17 cellular contexts compared by ENCODE assay signal in genomic region chr19:35299523-35300339, GRCh38.
DNase-seq lines count a peak whose midpoint lies in the region; ATAC-seq and TF ChIP-seq lines count a peak whose summit lies in the region.
"Had no signal": no experiment of that assay in that cellular context is flagged by ENCODE, and none has a peak within 500 bp of the region (broad histone marks: within the 10 kb centered on the region; RNA-seq: fewer than 3 reads in every experiment).

No MANE protein-coding gene starts in this region.

- peak; percentile 43 for DNase-seq in NCI-H82 (lab: John Stamatoyannopoulos, UW)
- no peak for DNase-seq in NCI-H82 treated with DMSO at 0.1 percent for 48 hours (lab: John Stamatoyannopoulos, UW; ENCODE audit: unreplicated experiment)
- DNase-seq in NCI-H2196 treated with DMSO at 0.1 percent for 48 hours (lab: John Stamatoyannopoulos, UW; ENCODE audit: unreplicated experiment): peak; percentile 28
- peak in 38 of 42 donors; percentile 31 to 92 (median 74) for DNase-seq in head of caudate nucleus
- DNase-seq in putamen (ENCODE audit: low spot score): peak; percentile 66
- no peak for DNase-seq in cerebellar cortex (ENCODE audit: low spot score)
- DNase-seq: 8988T; activated CD4-positive, alpha-beta T cell treated with anti-CD3 and anti-CD28 coated beads for 4 hours; CD4-positive, alpha-beta T cell; GF-D8; NCI-H146; NCI-H510A treated with DMSO at 0.1 percent for 48 hours; Peyer's patch; stimulated activated naive B cell treated with anti-CD40 and anti-IgM and Interleukin-4, amounts not matched to agents 10 μg/mL and 1 μg/mL and 100 μg/mL, for 72 hours; T-helper 17 cell had no signal

- no peak for ATAC-seq in GM21723 (IDR thresholded peaks at IDR 0.05; ENCODE audit: unreplicated experiment)
- no peak for ATAC-seq in GM18505 (IDR thresholded peaks at IDR 0.05; ENCODE audit: unreplicated experiment)
- ATAC-seq: stimulated activated naive B cell treated with anti-CD40 and anti-IgM and Interleukin-4, amounts not matched to agents 10 μg/mL and 1 μg/mL and 100 μg/mL, for 72 hours; T-helper 17 cell had no signal

- intact Hi-C loops in head of caudate nucleus (cut with DNase I): no loop called here

- no peak for TF ChIP-seq POLR2A in GM18505 (IDR thresholded peaks at IDR 0.05; ENCODE audit: borderline replicate concordance, extremely low read depth, insufficient read depth, insufficient read length)

Comparison
In these comparisons a context has a peak if more than half of its experiments do, and no peak if none do; other contexts are left out.
1. DNase-seq: peak in NCI-H82 (single experiment), NCI-H2196 treated with DMSO at 0.1 percent for 48 hours (single experiment), head of caudate nucleus (38 of 42) and putamen (single experiment); none in NCI-H82 treated with DMSO at 0.1 percent for 48 hours (single experiment) and cerebellar cortex (single experiment).